Comparison of ENCODE assay signal across 7 cellular contexts in the genomic region with DNA sequence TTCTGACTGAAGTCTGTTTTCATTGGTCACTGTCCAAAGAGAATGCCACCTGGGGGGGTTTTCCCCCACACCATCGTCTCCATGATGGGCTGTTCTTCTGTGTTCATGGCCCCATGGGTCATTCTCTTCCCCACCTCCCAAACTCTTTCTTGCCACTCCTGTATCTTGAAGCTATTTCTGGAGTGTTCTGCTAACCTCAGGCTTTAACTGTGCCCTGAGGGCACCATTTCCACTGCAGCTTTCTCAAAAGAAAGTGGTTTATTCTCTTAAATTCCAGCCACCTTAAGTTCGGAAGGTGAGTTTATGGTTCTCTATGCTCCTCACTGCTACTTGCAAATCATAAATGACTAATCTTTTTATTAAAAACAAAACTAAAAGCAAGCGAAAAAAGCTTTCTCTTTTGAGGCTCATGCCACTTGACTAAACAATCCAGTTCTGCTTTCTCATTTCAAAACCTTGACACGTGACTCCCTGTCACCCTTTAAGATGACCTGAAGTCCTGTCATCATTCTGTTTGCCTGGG. TPM values are rescaled to one million over a fixed set of nuclear protein-coding genes. Genes with fewer than 3 reads are reported as not detected.
DNase-seq lines count a peak whose midpoint lies in the region; ATAC-seq and TF ChIP-seq lines count a peak whose summit lies in the region.

No MANE protein-coding gene starts in this region.

- no peaks in the 10 kb centered on the region for H3K9me3 Mint-ChIP-seq in memory B cell

- ATAC-seq in GM18861 (IDR thresholded peaks at IDR 0.05; ENCODE audit: unreplicated experiment) (peak; percentile 92), HG02571 (IDR thresholded peaks at IDR 0.05; ENCODE audit: unreplicated experiment) (peak; percentile 91), memory B cell (ENCODE audit: low read depth) (peak; percentile 98), foreskin keratinocyte (no peak)

- no peak for TF ChIP-seq CTCF in NB4 (IDR thresholded peaks at IDR 0.05; ENCODE audit: low read depth, low read length)
- no peak for TF ChIP-seq CTCF in foreskin keratinocyte (conservative IDR thresholded peaks at IDR 0.05)

- H3K36me3 Mint-ChIP-seq in memory B cell, result no peaks in the 10 kb centered on the region

- peaks cover 15% of the 10 kb centered on the region for H3K4me1 Mint-ChIP-seq in memory B cell

- no peak for TF ChIP-seq POLR2A in NB4 (IDR thresholded peaks at IDR 0.05; ENCODE audit: extremely low read depth, insufficient read length)

- H3K27me3 Mint-ChIP-seq in memory B cell, result no peaks in the 10 kb centered on the region

- H3K27ac Mint-ChIP-seq in memory B cell, result no peak overlapping the region

- peak; percentile 38 for DNase-seq in NB4 (ENCODE audit: low read depth)
- DNase-seq in memory B cell (ENCODE audit: low spot score in 2 of 2), result peak in 1 of 2 donors; percentile 52
- DNase-seq in NCI-H446 treated with DMSO at 0.1 percent for 48 hours (lab: John Stamatoyannopoulos, UW), result no peak
- no peak for DNase-seq in foreskin keratinocyte
- DNase-seq in NCI-H1417 treated with DMSO at 0.1 percent for 48 hours (lab: John Stamatoyannopoulos, UW), result no peak

- H3K27me3 ChIP-seq in foreskin keratinocyte, result no peaks in the 10 kb centered on the region

- H3K4me1 ChIP-seq in foreskin keratinocyte, result no peaks in the 10 kb centered on the region

- H3K27ac ChIP-seq in foreskin keratinocyte, result no peak overlapping the region

- H3K4me3 ChIP-seq in NB4 (ENCODE audit: low read depth, low read length), result no peak overlapping the region

- H3K4me3 Mint-ChIP-seq in memory B cell, result peak overlapping the region; percentile 70

RNA-seq across cellular contexts. Expression of gene APBB1IP, which starts 7.4 kb away (rescaled TPM):
- total RNA-seq in foreskin keratinocyte, result not detected in 2 replicates
- not detected in 2 replicates for polyA plus RNA-seq in foreskin keratinocyte
